Comparison of ENCODE assay signal across 22 cellular contexts in the genomic region with DNA sequence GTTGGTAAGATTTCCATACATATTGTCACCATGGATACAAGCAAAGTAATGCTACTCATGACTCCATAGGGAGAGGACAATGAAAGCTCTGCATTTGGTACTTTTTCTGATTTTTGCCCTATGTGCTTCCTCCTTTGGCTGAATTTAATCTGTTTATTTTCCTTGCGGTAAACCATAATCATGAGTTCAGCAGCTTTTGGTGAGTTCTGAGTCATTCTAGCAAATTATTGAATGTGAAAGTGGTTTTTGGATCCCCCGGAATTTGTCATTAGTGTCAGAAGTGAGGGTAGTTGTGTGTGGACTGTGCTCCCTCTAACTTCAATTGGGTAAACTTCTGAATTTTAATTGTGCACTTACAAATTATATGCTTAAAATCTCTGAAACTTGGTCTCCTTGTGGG.
DNase-seq lines count a peak whose midpoint lies in the region; ATAC-seq, FAIRE-seq and TF ChIP-seq lines count a peak whose summit lies in the region.
"Had no signal": no experiment of that assay in that cellular context is flagged by ENCODE, and none has a peak within 500 bp of the region (broad histone marks: within the 10 kb centered on the region; RNA-seq: fewer than 3 reads in every experiment).

No MANE protein-coding gene starts in this region.

- H3K79me2 ChIP-seq in OCI-LY3 (ENCODE audit: low read length): no peaks in the 10 kb centered on the region

- no peak overlapping the region for H3K9ac ChIP-seq in OCI-LY3 (ENCODE audit: low read length)
- H3K9ac ChIP-seq: GM23248 had no signal

- no peak overlapping the region for H3K27ac Mint-ChIP-seq in CD14-positive monocyte
- H3K27ac Mint-ChIP-seq: activated B cell treated with CpG ODN at 0.5 μM for 24 hours; CD8-positive, alpha-beta memory T cell; endodermal cell; memory B cell; naive thymus-derived CD8-positive, alpha-beta T cell had no signal

- POLR2A ChIA-PET in GM10248 (lab: Yijun Ruan, JAX): no interaction called here

- no peaks in the 10 kb centered on the region for H3K4me1 Mint-ChIP-seq in CD14-positive monocyte
- H3K4me1 Mint-ChIP-seq: activated B cell treated with CpG ODN at 0.5 μM for 24 hours; endodermal cell; memory B cell; naive thymus-derived CD8-positive, alpha-beta T cell had no signal

- H3K27me3 ChIP-seq in OCI-LY3 (ENCODE audit: low read depth, low read length): no peaks in the 10 kb centered on the region
- H3K27me3 ChIP-seq: ascending aorta, testis had no signal

- H3K36me3 ChIP-seq in OCI-LY3 (replicated peaks; ENCODE audit: low read depth, low read length): no peaks in the 10 kb centered on the region
- H3K36me3 ChIP-seq: ascending aorta had no signal

- CTCF ChIA-PET in GM10248 (lab: Yijun Ruan, JAX): interaction anchor here (2.1 kb wide), 1 partner anchor 8 kb away, joined by 4 read pairs; no protein-coding TSS in a partner anchor

- H3K9me3 ChIP-seq in OCI-LY3 (ENCODE audit: insufficient read depth, low read length): no peaks in the 10 kb centered on the region
- H3K9me3 ChIP-seq: ascending aorta, testis had no signal

- H3K4me2 ChIP-seq in OCI-LY3 (ENCODE audit: low read length): peak overlapping the region; percentile 37

- H3K4me3 ChIP-seq in OCI-LY3 (ENCODE audit: low read length): no peak overlapping the region
- H3K4me3 ChIP-seq: ascending aorta, GM23248, testis had no signal

- H3K27ac ChIP-seq in OCI-LY3 (ENCODE audit: low read length): no peak overlapping the region
- H3K27ac ChIP-seq: ascending aorta, GM23248, testis had no signal

- no peak overlapping the region for H3K4me3 Mint-ChIP-seq in CD14-positive monocyte
- H3K4me3 Mint-ChIP-seq: activated B cell treated with CpG ODN at 0.5 μM for 24 hours; CD8-positive, alpha-beta memory T cell; endodermal cell; memory B cell; naive thymus-derived CD8-positive, alpha-beta T cell had no signal

- FAIRE-seq in GM19239 (lab: Jason Lieb, UNC): no peak
- FAIRE-seq in HTR-8/SVneo (lab: Jason Lieb, UNC): no peak
- FAIRE-seq: HepG2 had no signal

- no peaks in the 10 kb centered on the region for H3K36me3 Mint-ChIP-seq in CD14-positive monocyte
- H3K36me3 Mint-ChIP-seq: memory B cell; naive thymus-derived CD8-positive, alpha-beta T cell had no signal

- peak; percentile 90 for ATAC-seq in GM18861 (IDR thresholded peaks at IDR 0.05; ENCODE audit: unreplicated experiment)
- ATAC-seq: HepG2; naive thymus-derived CD8-positive, alpha-beta T cell had no signal

- TF ChIP-seq CTCF in OCI-LY3 (IDR thresholded peaks at IDR 0.05; ENCODE audit: low read depth, low read length) (0 out of 2 replicates have a peak, but pooled peaks have one; percentile 3), CD14-positive monocyte (IDR thresholded peaks at IDR 0.05) (no peak), GM10248 (IDR thresholded peaks at IDR 0.05; ENCODE audit: control extremely low read depth, extremely low read depth, low read depth, missing control alignments) (no peak)

- H4K20me1 ChIP-seq in OCI-LY3 (ENCODE audit: insufficient read depth, low read length): no peaks in the 10 kb centered on the region

- intact Hi-C loops in CD14-positive monocyte (cut with micrococcal nuclease): no loop called here

- H3K4me1 ChIP-seq in OCI-LY3 (ENCODE audit: low read length): peaks cover 10% of the 10 kb centered on the region
- H3K4me1 ChIP-seq: ascending aorta, testis had no signal

- peak; percentile 70 for DNase-seq in Caki2 (ENCODE audit: low read depth)
- DNase-seq in H4 (ENCODE audit: low spot score): peak; percentile 16
- no peak for DNase-seq in GM19239 (ENCODE audit: insufficient read length, low spot score)
- DNase-seq in HTR-8/SVneo (ENCODE audit: insufficient read length, low spot score): no peak
- DNase-seq in CD14-positive monocyte (ENCODE audit: low spot score): no peak
- DNase-seq in GM10248 (ENCODE audit: extremely low spot score): no peak
- DNase-seq: activated B cell treated with CpG ODN at 0.5 μM for 24 hours; CD8-positive, alpha-beta memory T cell; endodermal cell; GM23248; islet precursor cell; naive thymus-derived CD8-positive, alpha-beta T cell; NCI-H1694; NCI-H345; SHP77 treated with DMSO at 0.1 percent for 48 hours; stimulated activated CD4-positive, alpha-beta T cell treated with anti-CD3 and anti-CD28 coated beads, Interleukin-4, amount 100 ng/mL, for 1 hour; testis had no signal

- in situ Hi-C loops in Caki2 (cut with HindIII; ENCODE audit: low pct_unique_long_range_greater_than_20kb, low sequenced_read_pairs): no loop called here

- H3K27me3 Mint-ChIP-seq in CD14-positive monocyte (ENCODE audit: low read depth in 3 of 3): peaks cover 0 to 2% (median 0%) of the 10 kb centered on the region in 3 donors
- H3K27me3 Mint-ChIP-seq: activated B cell treated with CpG ODN at 0.5 μM for 24 hours; memory B cell; naive thymus-derived CD8-positive, alpha-beta T cell had no signal

- peaks cover 0 to 3% (median 0%) of the 10 kb centered on the region in 7 donors for H3K9me3 Mint-ChIP-seq in CD14-positive monocyte
- H3K9me3 Mint-ChIP-seq: activated B cell treated with CpG ODN at 0.5 μM for 24 hours; CD8-positive, alpha-beta memory T cell; memory B cell had no signal

- no peak overlapping the region for H2AFZ ChIP-seq in OCI-LY3 (ENCODE audit: low read depth, low read length)
- H2AFZ ChIP-seq: GM23248 had no signal

Comparison
In these comparisons a context has a peak if more than half of its experiments do, and no peak if none do; other contexts are left out.
1. DNase-seq: peak in Caki2 (single experiment) and H4 (single experiment); none in GM19239 (single experiment), HTR-8/SVneo (single experiment), CD14-positive monocyte (single experiment) and GM10248 (single experiment).